1 cellular context compared by ENCODE assay signal in the genomic region with DNA sequence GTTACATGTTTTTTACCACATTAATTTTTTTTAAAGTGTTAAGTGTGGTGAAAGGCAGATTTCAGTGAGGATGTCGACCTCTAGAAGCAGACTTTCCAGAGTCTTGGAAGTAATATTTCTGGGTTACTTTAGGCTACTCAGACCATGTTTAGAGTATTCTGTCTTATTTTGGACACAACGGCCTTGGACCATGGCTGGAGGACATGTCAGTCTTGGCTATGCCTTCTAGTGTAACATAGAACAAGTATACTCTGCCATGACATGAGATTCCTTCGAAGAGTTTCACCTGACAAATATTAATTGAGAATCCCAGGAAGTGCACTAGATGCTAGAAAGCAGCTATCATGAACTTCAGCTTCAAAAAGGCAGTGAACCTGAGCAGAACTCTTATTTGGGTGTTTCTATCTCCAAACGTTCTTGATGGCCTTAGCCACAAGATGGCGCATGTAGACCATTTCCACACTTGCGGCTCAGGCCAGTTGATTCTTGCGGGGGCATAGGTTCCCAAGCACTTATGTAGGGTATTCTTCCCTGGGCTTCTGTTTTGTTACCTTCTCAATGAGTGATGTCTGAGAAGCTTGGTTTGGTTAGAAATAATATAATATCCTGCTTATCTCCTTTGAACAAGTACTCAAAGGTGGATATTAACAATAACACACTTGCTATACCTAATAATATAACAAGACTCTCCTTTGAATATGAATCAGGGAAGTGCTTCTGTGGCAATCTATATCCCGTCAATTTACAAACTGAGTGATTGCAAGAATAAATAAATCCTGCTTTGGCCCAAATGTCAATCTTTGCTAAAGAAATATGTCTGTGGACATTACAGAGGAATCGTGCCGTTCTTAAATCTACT.
TF ChIP-seq lines count a peak whose summit lies in the region.

No MANE protein-coding gene starts in this region.

TF ChIP-seq in HepG2, 621 proteins besides CTCF, POLR2A, EP300 and RAD21 (continued from another document and continues in another):
- no peak for TF ChIP-seq ZNF800 (CRISPR knock-in tag; IDR thresholded peaks at IDR 0.05)
- no peak for TF ChIP-seq HCFC1 (IDR thresholded peaks at IDR 0.05; ENCODE audit: low read depth, low read length)
- no peak for TF ChIP-seq MAF1 (CRISPR knock-in tag; IDR thresholded peaks at IDR 0.05; ENCODE audit: borderline replicate concordance)
- TF ChIP-seq SATB2 (CRISPR knock-in tag; IDR thresholded peaks at IDR 0.05), result no peak
- 0 out of 2 replicates have a peak, but pooled peaks have one; percentile 24 for TF ChIP-seq ARID2 (CRISPR knock-in tag; IDR thresholded peaks at IDR 0.05; ENCODE audit: borderline replicate concordance)
- TF ChIP-seq TRAFD1 (CRISPR knock-in tag; IDR thresholded peaks at IDR 0.05; ENCODE audit: borderline replicate concordance), result no peak
- TF ChIP-seq FOXO1 (CRISPR knock-in tag; IDR thresholded peaks at IDR 0.05), result 0 out of 2 replicates have a peak, but pooled peaks have one; percentile 27
- no peak for TF ChIP-seq ZNF605 (CRISPR knock-in tag; IDR thresholded peaks at IDR 0.05)
- 0 out of 2 replicates have a peak, but pooled peaks have one; percentile 63 for TF ChIP-seq MYNN (CRISPR knock-in tag; IDR thresholded peaks at IDR 0.05; ENCODE audit: low read depth)
- no peak for TF ChIP-seq ZNF17 (CRISPR knock-in tag; IDR thresholded peaks at IDR 0.05)
- TF ChIP-seq ZNF703 (CRISPR knock-in tag; IDR thresholded peaks at IDR 0.05; ENCODE audit: borderline replicate concordance), result no peak
- no peak for TF ChIP-seq NR1H2 (CRISPR knock-in tag; IDR thresholded peaks at IDR 0.05; ENCODE audit: borderline replicate concordance, low read depth)
- no peak for TF ChIP-seq ZBTB40 (IDR thresholded peaks at IDR 0.05)
- TF ChIP-seq ZBTB40 (CRISPR knock-in tag; IDR thresholded peaks at IDR 0.05), result no peak
- no peak for TF ChIP-seq DPF2 (CRISPR knock-in tag; IDR thresholded peaks at IDR 0.05; ENCODE audit: borderline replicate concordance, low read depth)
- TF ChIP-seq ZNF276 (CRISPR knock-in tag; IDR thresholded peaks at IDR 0.05; ENCODE audit: low read depth), result no peak
- no peak for TF ChIP-seq SRF (IDR thresholded peaks at IDR 0.05; ENCODE audit: low read depth, low read length)
- TF ChIP-seq RBFOX2 (IDR thresholded peaks at IDR 0.05; ENCODE audit: low read depth, low read length), result no peak
- no peak for TF ChIP-seq KDM5B (CRISPR knock-in tag; IDR thresholded peaks at IDR 0.05; ENCODE audit: borderline replicate concordance)
- TF ChIP-seq GLI4 (CRISPR knock-in tag; IDR thresholded peaks at IDR 0.05; ENCODE audit: borderline replicate concordance), result no peak
- TF ChIP-seq HOXA5 (CRISPR knock-in tag; IDR thresholded peaks at IDR 0.05), result no peak
- TF ChIP-seq PAF1 (CRISPR knock-in tag; IDR thresholded peaks at IDR 0.05), result no peak
- 0 out of 2 replicates have a peak, but pooled peaks have one; percentile 23 for TF ChIP-seq MIXL1 (CRISPR knock-in tag; IDR thresholded peaks at IDR 0.05)
- no peak for TF ChIP-seq CEBPB (IDR thresholded peaks at IDR 0.05; ENCODE audit: borderline replicate concordance, low read depth, low read length)
- TF ChIP-seq SIN3A (IDR thresholded peaks at IDR 0.05; ENCODE audit: borderline replicate concordance, low read depth, low read length), result no peak
- TF ChIP-seq BCL3 (CRISPR knock-in tag; IDR thresholded peaks at IDR 0.05), result no peak
- TF ChIP-seq, protein P1, sequence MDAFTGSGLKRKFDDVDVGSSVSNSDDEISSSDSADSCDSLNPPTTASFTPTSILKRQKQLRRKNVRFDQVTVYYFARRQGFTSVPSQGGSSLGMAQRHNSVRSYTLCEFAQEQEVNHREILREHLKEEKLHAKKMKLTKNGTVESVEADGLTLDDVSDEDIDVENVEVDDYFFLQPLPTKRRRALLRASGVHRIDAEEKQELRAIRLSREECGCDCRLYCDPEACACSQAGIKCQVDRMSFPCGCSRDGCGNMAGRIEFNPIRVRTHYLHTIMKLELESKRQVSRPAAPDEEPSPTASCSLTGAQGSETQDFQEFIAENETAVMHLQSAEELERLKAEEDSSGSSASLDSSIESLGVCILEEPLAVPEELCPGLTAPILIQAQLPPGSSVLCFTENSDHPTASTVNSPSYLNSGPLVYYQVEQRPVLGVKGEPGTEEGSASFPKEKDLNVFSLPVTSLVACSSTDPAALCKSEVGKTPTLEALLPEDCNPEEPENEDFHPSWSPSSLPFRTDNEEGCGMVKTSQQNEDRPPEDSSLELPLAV (CRISPR knock-in tag; conservative IDR thresholded peaks at IDR 0.05; ENCODE audit: low read depth), result no peak
- no peak for TF ChIP-seq ESRRA (CRISPR knock-in tag; IDR thresholded peaks at IDR 0.05; ENCODE audit: low read depth)
- TF ChIP-seq GATAD2A (CRISPR knock-in tag; IDR thresholded peaks at IDR 0.05), result peak; percentile 33; the same call in 1 of the 2 replicates
- no peak for TF ChIP-seq KDM4B (CRISPR knock-in tag; IDR thresholded peaks at IDR 0.05)
- no peak for TF ChIP-seq ZNF572 (CRISPR knock-in tag; IDR thresholded peaks at IDR 0.05)
- TF ChIP-seq, protein P2, sequence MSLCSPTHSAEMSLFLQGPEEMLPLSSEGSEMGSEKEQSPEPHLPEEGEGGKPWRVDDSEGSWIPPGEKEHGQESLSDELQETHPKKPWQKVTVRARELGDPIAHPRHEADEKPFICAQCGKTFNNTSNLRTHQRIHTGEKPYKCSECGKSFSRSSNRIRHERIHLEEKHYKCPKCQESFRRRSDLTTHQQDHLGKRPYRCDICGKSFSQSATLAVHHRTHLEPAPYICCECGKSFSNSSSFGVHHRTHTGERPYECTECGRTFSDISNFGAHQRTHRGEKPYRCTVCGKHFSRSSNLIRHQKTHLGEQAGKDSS (CRISPR knock-in tag; IDR thresholded peaks at IDR 0.05; ENCODE audit: borderline replicate concordance, low read depth), result no peak
- TF ChIP-seq, protein P3, sequence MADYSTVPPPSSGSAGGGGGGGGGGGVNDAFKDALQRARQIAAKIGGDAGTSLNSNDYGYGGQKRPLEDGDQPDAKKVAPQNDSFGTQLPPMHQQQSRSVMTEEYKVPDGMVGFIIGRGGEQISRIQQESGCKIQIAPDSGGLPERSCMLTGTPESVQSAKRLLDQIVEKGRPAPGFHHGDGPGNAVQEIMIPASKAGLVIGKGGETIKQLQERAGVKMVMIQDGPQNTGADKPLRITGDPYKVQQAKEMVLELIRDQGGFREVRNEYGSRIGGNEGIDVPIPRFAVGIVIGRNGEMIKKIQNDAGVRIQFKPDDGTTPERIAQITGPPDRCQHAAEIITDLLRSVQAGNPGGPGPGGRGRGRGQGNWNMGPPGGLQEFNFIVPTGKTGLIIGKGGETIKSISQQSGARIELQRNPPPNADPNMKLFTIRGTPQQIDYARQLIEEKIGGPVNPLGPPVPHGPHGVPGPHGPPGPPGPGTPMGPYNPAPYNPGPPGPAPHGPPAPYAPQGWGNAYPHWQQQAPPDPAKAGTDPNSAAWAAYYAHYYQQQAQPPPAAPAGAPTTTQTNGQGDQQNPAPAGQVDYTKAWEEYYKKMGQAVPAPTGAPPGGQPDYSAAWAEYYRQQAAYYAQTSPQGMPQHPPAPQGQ (CRISPR knock-in tag; IDR thresholded peaks at IDR 0.05; ENCODE audit: borderline replicate concordance), result no peak
- no peak for TF ChIP-seq EHMT2 (IDR thresholded peaks at IDR 0.05; ENCODE audit: borderline replicate concordance, low read depth, low read length)
- no peak for TF ChIP-seq ZIK1 (CRISPR knock-in tag; IDR thresholded peaks at IDR 0.05; ENCODE audit: borderline replicate concordance, low read depth)
- TF ChIP-seq ZNF546 (CRISPR knock-in tag; conservative IDR thresholded peaks at IDR 0.05), result no peak
